In genomic region chr2:196718796-196719564, GRCh38 we compare ENCODE assay signal across 8 cellular contexts.
A peak's percentile ranks its signal among the peaks of the same experiment; 100 is the strongest.
DNase-seq lines count a peak whose midpoint lies in the region; ATAC-seq and TF ChIP-seq lines count a peak whose summit lies in the region.

No MANE protein-coding gene starts in this region.

- H3K79me2 ChIP-seq in mesendoderm (ENCODE audit: control insufficient read depth, insufficient read depth, low read length), result no peaks in the 10 kb centered on the region

- H3K4me3 ChIP-seq in astrocyte of the cerebellum (ENCODE audit: low read depth, low read length) (no peak overlapping the region), mesendoderm (ENCODE audit: low read length) (no peak overlapping the region)

- peak; percentile 66 for ATAC-seq in HG02981 (IDR thresholded peaks at IDR 0.05; ENCODE audit: unreplicated experiment)
- ATAC-seq in GM21526 (IDR thresholded peaks at IDR 0.05; ENCODE audit: low FRiP score, unreplicated experiment), result no peak
- ATAC-seq in HG03439 (IDR thresholded peaks at IDR 0.05; ENCODE audit: unreplicated experiment), result no peak

- in situ Hi-C loops in astrocyte of the cerebellum (cut with HindIII; ENCODE audit: low sequenced_read_pairs), result no loop called here

- peaks cover 2% of the 10 kb centered on the region for H3K36me3 ChIP-seq in mesendoderm (ENCODE audit: control insufficient read depth, insufficient read depth, low read length)

- H3K4me2 ChIP-seq in mesendoderm (ENCODE audit: low read length), result no peak overlapping the region

- H3K27me3 ChIP-seq in mesendoderm (ENCODE audit: insufficient read depth, low read length, poor library complexity), result no peaks in the 10 kb centered on the region

- H3K79me1 ChIP-seq in mesendoderm (ENCODE audit: low read length), result no peaks in the 10 kb centered on the region

- no peak overlapping the region for H2BK15ac ChIP-seq in mesendoderm (replicated peaks; ENCODE audit: low read depth)

- no peak overlapping the region for H2AK5ac ChIP-seq in mesendoderm (ENCODE audit: low read length)

- H3K4me1 ChIP-seq in mesendoderm (ENCODE audit: control insufficient read depth, low read depth, low read length), result no peaks in the 10 kb centered on the region

- H2BK120ac ChIP-seq in mesendoderm (ENCODE audit: low read depth, low read length), result no peak overlapping the region

- WGBS in mesendoderm (ENCODE audit: extremely low coverage, insufficient coverage, low lambda C conversion rate), result no CpG with 5 or more reads among the region's 5 CpGs

- H3K27ac ChIP-seq in mesendoderm (ENCODE audit: low read depth, low read length) (no peak overlapping the region), caudate nucleus (ENCODE audit: low read depth, low read length) (no peak overlapping the region)

- H4K5ac ChIP-seq in mesendoderm (ENCODE audit: low read length), result no peak overlapping the region

- H2BK5ac ChIP-seq in mesendoderm (ENCODE audit: low read length), result no peak overlapping the region

- H3K23ac ChIP-seq in mesendoderm (ENCODE audit: low read length), result no peak overlapping the region

- peak; percentile 58 for DNase-seq in EL
- DNase-seq in astrocyte of the cerebellum (ENCODE audit: low read depth), result peak; percentile 63
- peak; percentile 62 for DNase-seq in mesendoderm
- no peak for DNase-seq in NOMO-1 treated with dmso at 0.1 percent for 144 hours (lab: John Stamatoyannopoulos, UW; ENCODE audit: unreplicated experiment)
- DNase-seq in caudate nucleus (lab: John Stamatoyannopoulos, UW), result no peak

- H3K56ac ChIP-seq in mesendoderm (ENCODE audit: low read length), result no peak overlapping the region

- TF ChIP-seq CTCF in astrocyte of the cerebellum (IDR thresholded peaks at IDR 0.05; ENCODE audit: low read depth, low read length, missing control alignments), result peak; percentile 36

- no peak overlapping the region for H4K8ac ChIP-seq in mesendoderm (ENCODE audit: low read depth, low read length)

- H3K4ac ChIP-seq in mesendoderm (ENCODE audit: low read depth, low read length), result no peak overlapping the region

- no peak overlapping the region for H3K18ac ChIP-seq in mesendoderm (ENCODE audit: low read length)

- no peak overlapping the region for H3K9ac ChIP-seq in mesendoderm (ENCODE audit: low read length)

Comparison
In these comparisons a context has a peak if more than half of its experiments do, and no peak if none do; other contexts are left out.
1. DNase-seq: peak in EL (single experiment), astrocyte of the cerebellum (single experiment) and mesendoderm (single experiment); none in NOMO-1 treated with dmso at 0.1 percent for 144 hours (single experiment) and caudate nucleus (0 of 61).